ENCODE assay signal across 25 cellular contexts in the genomic region with DNA sequence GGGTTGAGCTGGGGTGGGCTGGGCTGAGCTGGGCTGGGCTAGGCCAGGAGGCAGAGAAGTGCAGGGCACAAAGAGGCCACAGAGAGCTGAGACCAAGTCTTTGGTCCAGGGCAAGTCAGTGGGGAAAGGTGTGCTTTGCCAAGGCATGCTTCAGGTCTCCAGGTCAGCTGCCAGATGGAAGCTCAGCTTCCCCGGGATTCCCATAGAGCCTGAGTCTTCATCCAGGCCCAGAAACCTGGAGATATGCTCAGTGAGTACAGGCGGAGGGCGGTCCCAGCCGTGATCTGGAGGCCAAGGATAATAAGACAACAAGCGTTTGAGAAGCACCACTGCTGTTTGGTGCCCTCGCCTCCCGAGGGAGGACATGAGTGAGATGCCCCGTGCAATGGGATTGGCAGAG. TPM values are rescaled to one million over a fixed set of nuclear protein-coding genes. Genes with fewer than 3 reads are reported as not detected.
"Had no signal": no experiment of that assay in that cellular context is flagged by ENCODE, and none has a peak within 500 bp of the region (broad histone marks: within the 10 kb centered on the region; RNA-seq: fewer than 3 reads in every experiment).

No MANE protein-coding gene starts in this region.

- H3K4me2 ChIP-seq: SK-N-SH had no signal

- H3K4me3 ChIP-seq: MG63 had no signal

- H3K36me3 ChIP-seq: MG63 had no signal

- H3K9ac ChIP-seq: SK-N-SH had no signal

- H3K27me3 ChIP-seq: MG63 had no signal

- H3K9me3 ChIP-seq: MG63, SK-N-SH had no signal

- H3K27ac ChIP-seq: RWPE1 had no signal

- ATAC-seq: Panc1, PC-3, T-cell had no signal

- DNase-seq: Karpas-422, KG1, MG63, NCI-H1092 treated with DMSO at 0.1 percent for 48 hours, NCI-H1436, NCI-H187, NCI-H2029, NCI-H2081 treated with DMSO at 0.1 percent for 48 hours, NCI-H2171, NCI-H226, NCI-H446, NCI-H510A, NCI-H524 treated with DMSO at 0.1 percent for 48 hours, NCI-H69, NCI-H774, PC-3, SHP77, SK-N-SH, SW 1271, T-cell had no signal

RNA-seq across cellular contexts. Expression of gene CALN1, which starts 4.7 kb away (rescaled TPM):
- total RNA-seq: HT-29, OCI-LY7, PC-3, SK-MEL-5 had no signal
- polyA plus RNA-seq: SK-N-SH had no signal
